Comparison of ENCODE assay signal across 8 cellular contexts in genomic region chr18:74551936-74552555, GRCh38. TPM values are rescaled to one million over a fixed set of nuclear protein-coding genes. Genes with fewer than 3 reads are reported as not detected.
A peak's percentile ranks its signal among the peaks of the same experiment; 100 is the strongest.
DNase-seq lines count a peak whose midpoint lies in the region; ATAC-seq, FAIRE-seq and TF ChIP-seq lines count a peak whose summit lies in the region.

No MANE protein-coding gene starts in this region.

- ATAC-seq in GM18873 (IDR thresholded peaks at IDR 0.05; ENCODE audit: low FRiP score, unreplicated experiment) = peak; percentile 98
- ATAC-seq in HG03135 (IDR thresholded peaks at IDR 0.05; ENCODE audit: unreplicated experiment) = peak; percentile 97

- H4K20me1 ChIP-seq in mammary epithelial cell (ENCODE audit: insufficient read depth, low read length) = no peaks in the 10 kb centered on the region

- H3K36me3 ChIP-seq in WERI-Rb-1 = no peaks in the 10 kb centered on the region
- no peaks in the 10 kb centered on the region for H3K36me3 ChIP-seq in mammary epithelial cell (ENCODE audit: insufficient read depth, low read length)

- dilution Hi-C loops in mammary epithelial cell (cut with HindIII; ENCODE audit: low sequenced_read_pairs) = no loop called here

- in situ Hi-C loops in mammary epithelial cell (cut with MboI; ENCODE audit: low sequenced_read_pairs in 2 of 2) = loop anchor here (5.0 to 10.0 kb wide), 3 partner anchors 197 to 357 kb away; no protein-coding TSS in a partner anchor

- TF ChIP-seq CTCF in AG09309 (IDR thresholded peaks at IDR 0.05; ENCODE audit: control insufficient read depth, insufficient read depth, low read depth, low read length, missing control alignments) (peak; percentile 82), WERI-Rb-1 (IDR thresholded peaks at IDR 0.05; ENCODE audit: low read depth, low read length) (peak; percentile 87), mammary epithelial cell (conservative IDR thresholded peaks at IDR 0.05 in 1 of 2, IDR thresholded peaks at IDR 0.05 in 1 of 2; ENCODE audit: extremely low read depth in 1 of 2, insufficient read depth in 1 of 2, low read depth in 1 of 2, low read length in 2 of 2) (peak; percentile 70 to 87)

- CTCF ChIA-PET in mammary epithelial cell (lab: Charles Lee; ENCODE audit: low non-redundant PET) = interaction anchor here (0.6 to 0.8 kb wide), 5 partner anchors 198 to 1974 kb away, joined by 4 to 6 read pairs (median 4); no protein-coding TSS in a partner anchor

- H3K4me3 ChIP-seq in AG09309 (ENCODE audit: control insufficient read depth, low read depth, low read length) (no peak overlapping the region), WERI-Rb-1 (ENCODE audit: low read depth, low read length) (no peak overlapping the region), mammary epithelial cell (replicated peaks in 1 of 3; ENCODE audit: insufficient read depth in 1 of 3, low read depth in 2 of 3, low read length in 3 of 3) (no peak overlapping the region)

- H3K9ac ChIP-seq in mammary epithelial cell (ENCODE audit: insufficient read depth, low read length) = no peak overlapping the region

- peak; percentile 61 for FAIRE-seq in islet of Langerhans (lab: Jason Lieb, UNC)

- peaks cover 9% of the 10 kb centered on the region for H3K27me3 ChIP-seq in WERI-Rb-1 (ENCODE audit: insufficient read depth, low read depth, severe bottlenecking)
- H3K27me3 ChIP-seq in mammary epithelial cell (ENCODE audit: insufficient read depth, low read length) = no peaks in the 10 kb centered on the region

- H2AFZ ChIP-seq in mammary epithelial cell (ENCODE audit: low read depth, low read length) = no peak overlapping the region

- DNase-seq in AG09309 (ENCODE audit: low read depth) = peak; percentile 49
- peak; percentile 34 for DNase-seq in NCI-H2196 treated with DMSO at 0.1 percent for 48 hours (lab: John Stamatoyannopoulos, UW; ENCODE audit: unreplicated experiment)
- DNase-seq in WERI-Rb-1 = peak; percentile 91
- peak; percentile 58 for DNase-seq in mammary epithelial cell
- DNase-seq in stimulated activated CD4-positive, alpha-beta T cell treated with anti-CD3 and anti-CD28 coated beads, Interleukin-1b, Interleukin-23, amount 100 ng/mL, for 24 hours (ENCODE audit: low read depth in 4 of 4, low spot score in 1 of 4) = peak; percentile 53 to 72 (median 59)

- H3K4me2 ChIP-seq in mammary epithelial cell (ENCODE audit: insufficient read depth, low read depth, low read length) = no peak overlapping the region

- no TSS peak for BruUV-seq in mammary epithelial cell (replicated peaks; lab: Mats Ljungman, UMichigan)

- intact Hi-C loops in mammary epithelial cell (cut with micrococcal nuclease) = loop anchor here (1.0 to 2.0 kb wide), 4 partner anchors 51 to 512 kb away; no protein-coding TSS in a partner anchor

- peaks cover 17% of the 10 kb centered on the region for H3K9me3 ChIP-seq in WERI-Rb-1 (ENCODE audit: severe bottlenecking)
- peaks cover 4% of the 10 kb centered on the region for H3K9me3 ChIP-seq in mammary epithelial cell (replicated peaks; ENCODE audit: insufficient read depth, low read length)

- no peaks in the 10 kb centered on the region for H3K4me1 ChIP-seq in mammary epithelial cell (ENCODE audit: insufficient read depth, low read length)

- no peaks in the 10 kb centered on the region for H3K79me2 ChIP-seq in mammary epithelial cell (ENCODE audit: insufficient read depth, low read length)

- H3K27ac ChIP-seq in WERI-Rb-1 = no peak overlapping the region
- no peak overlapping the region for H3K27ac ChIP-seq in mammary epithelial cell (ENCODE audit: insufficient read depth, low read depth, low read length)

- 13% methylated on average over 5 of the region's 5 CpGs for WGBS in mammary epithelial cell (ENCODE audit: low coverage, missing lambda C conversion rate)

RNA-seq across cellular contexts. Expression of gene CNDP1, which starts 17.7 kb away (rescaled TPM):
- under 1 TPM in 1 of 2 donors, not detected in 1; under 0.01 TPM for total RNA-seq in mammary epithelial cell
- polyA plus RNA-seq in mammary epithelial cell = not detected
- polyA minus RNA-seq in mammary epithelial cell = not detected

RNA-seq across cellular contexts. Expression of gene ZNF407, which starts 45.6 kb away (rescaled TPM):
- total RNA-seq in mammary epithelial cell = 10 to 100 TPM; 10.8 to 12.8 TPM
- polyA plus RNA-seq in mammary epithelial cell = 2.5 TPM
- polyA minus RNA-seq in mammary epithelial cell = 11.9 TPM

RNA-seq across cellular contexts. Expression of gene CNDP2, which starts 55.9 kb away (rescaled TPM):
- 100 to 1,000 TPM; 130 to 159 TPM for total RNA-seq in mammary epithelial cell
- 97.7 TPM for polyA plus RNA-seq in mammary epithelial cell
- 111 TPM for polyA minus RNA-seq in mammary epithelial cell

Comparison
In these comparisons a context has a peak if more than half of its experiments do, and no peak if none do; other contexts are left out.
1. DNase-seq: peak in every context shown above with its lines; median percentile 91 in WERI-Rb-1; 59 in stimulated activated CD4-positive, alpha-beta T cell treated with anti-CD3 and anti-CD28 coated beads, Interleukin-1b, Interleukin-23, amount 100 ng/mL, for 24 hours; 58 in mammary epithelial cell; 49 in AG09309; 34 in NCI-H2196 treated with DMSO at 0.1 percent for 48 hours.